25 cellular contexts compared by ENCODE assay signal in genomic region chr2:199868431-199869226, GRCh38. TPM values are rescaled to one million over a fixed set of nuclear protein-coding genes. Genes with fewer than 3 reads are reported as not detected.
"Had no signal": no experiment of that assay in that cellular context is flagged by ENCODE, and none has a peak within 500 bp of the region (broad histone marks: within the 10 kb centered on the region; RNA-seq: fewer than 3 reads in every experiment).

No MANE protein-coding gene starts in this region.

- H3K36me3 Mint-ChIP-seq: activated CD8-positive, alpha-beta memory T cell treated with anti-CD3 and anti-CD28 coated beads, Interleukin-2, amount 10 ng/mL, durations not matched to agents 7 days and 5 days; activated naive CD4-positive, alpha-beta T cell treated with anti-CD3 and anti-CD28 coated beads, Interleukin-2, amount 50 U/mL, for 72 hours; naive thymus-derived CD4-positive, alpha-beta T cell had no signal

- H3K9me3 Mint-ChIP-seq: activated naive CD4-positive, alpha-beta T cell treated with anti-CD3 and anti-CD28 coated beads, Interleukin-2, amount 50 U/mL, for 72 hours; activated T-cell treated with anti-CD3 and anti-CD28 coated beads, Interleukin-2, amount 50 U/mL, for 72 hours; central memory CD8-positive, alpha-beta T cell; T-helper 2 cell treated with Interferon-gamma antibody and Interleukin-4, amounts not matched to agents 5 μg/mL and 100 μg/mL, for 36 hours had no signal

- H3K27ac ChIP-seq: esophagus muscularis mucosa, foreskin keratinocyte, pancreas, prostate gland, sigmoid colon, testis, transverse colon had no signal

- H3K4me1 Mint-ChIP-seq: activated CD4-positive, alpha-beta T cell treated with anti-CD3 and anti-CD28 coated beads for 36 hours; activated CD8-positive, alpha-beta memory T cell treated with anti-CD3 and anti-CD28 coated beads, Interleukin-2, amount 10 ng/mL, durations not matched to agents 7 days and 5 days; central memory CD8-positive, alpha-beta T cell; naive thymus-derived CD4-positive, alpha-beta T cell had no signal

- H3K36me3 ChIP-seq: esophagus muscularis mucosa, pancreas, prostate gland, sigmoid colon, transverse colon had no signal

- H3K9me3 ChIP-seq: pancreas, prostate gland, sigmoid colon, testis had no signal

- H3K4me3 ChIP-seq: esophagus muscularis mucosa, pancreas, prostate gland, sigmoid colon, testis, transverse colon had no signal

- H3K27me3 ChIP-seq: esophagus muscularis mucosa, pancreas, sigmoid colon, testis, transverse colon had no signal

- ATAC-seq: activated CD4-positive, alpha-beta T cell treated with anti-CD3 and anti-CD28 coated beads for 36 hours; activated CD8-positive, alpha-beta memory T cell treated with anti-CD3 and anti-CD28 coated beads, Interleukin-2, amount 10 ng/mL, durations not matched to agents 7 days and 5 days; activated CD8-positive, alpha-beta T cell treated with anti-CD3 and anti-CD28 coated beads, Interleukin-2, amount 10 ng/mL, durations not matched to agents 7 days and 5 days; activated naive CD4-positive, alpha-beta T cell treated with anti-CD3 and anti-CD28 coated beads, Interleukin-2, amount 50 U/mL, for 72 hours; activated T-cell treated with anti-CD3 and anti-CD28 coated beads, Interleukin-2, amount 50 U/mL, for 72 hours; foreskin keratinocyte; left cardiac atrium; left ventricle myocardium superior; naive thymus-derived CD4-positive, alpha-beta T cell; pancreas had no signal

- DNase-seq: activated CD4-positive, alpha-beta T cell treated with anti-CD3 and anti-CD28 coated beads for 36 hours; activated CD4-positive, CD25-positive, alpha-beta regulatory T cell; activated CD8-positive, alpha-beta memory T cell treated with anti-CD3 and anti-CD28 coated beads, Interleukin-2, amount 10 ng/mL, durations not matched to agents 7 days and 5 days; activated CD8-positive, alpha-beta T cell treated with anti-CD3 and anti-CD28 coated beads, Interleukin-2, amount 10 ng/mL, durations not matched to agents 7 days and 5 days; activated naive CD4-positive, alpha-beta T cell; activated T-cell treated with anti-CD3 and anti-CD28 coated beads for 4 hours; activated T-cell treated with anti-CD3 and anti-CD28 coated beads, Interleukin-2, amount 50 U/mL, for 72 hours; foreskin keratinocyte; left cardiac atrium; left ventricle myocardium superior; naive thymus-derived CD4-positive, alpha-beta T cell; nucleus accumbens; pancreas; sigmoid colon; stimulated activated CD4-positive, alpha-beta T cell treated with anti-CD3 and anti-CD28 coated beads, Interleukin-2, amount 100 ng/mL, for 48 hours; stimulated activated naive CD4-positive, alpha-beta T cell treated with Interleukin-2 at 50 U/mL for 16 hours; testis; transverse colon had no signal

- H3K4me3 Mint-ChIP-seq: activated CD4-positive, alpha-beta T cell treated with anti-CD3 and anti-CD28 coated beads for 36 hours; activated CD8-positive, alpha-beta memory T cell treated with anti-CD3 and anti-CD28 coated beads, Interleukin-2, amount 10 ng/mL, durations not matched to agents 7 days and 5 days; activated CD8-positive, alpha-beta T cell treated with anti-CD3 and anti-CD28 coated beads, Interleukin-2, amount 10 ng/mL, durations not matched to agents 7 days and 5 days; activated T-cell treated with anti-CD3 and anti-CD28 coated beads, Interleukin-2, amount 50 U/mL, for 72 hours; central memory CD8-positive, alpha-beta T cell; dendritic cell treated with granulocyte-macrophage colony-stimulating factor and Interleukin-4, amounts not matched to agents 40 ng/mL and 50 ng/mL, for 4 days; naive thymus-derived CD4-positive, alpha-beta T cell; T-helper 2 cell treated with Interferon-gamma antibody and Interleukin-4, amounts not matched to agents 5 μg/mL and 100 μg/mL, for 36 hours had no signal

- H3K27ac Mint-ChIP-seq: activated CD4-positive, alpha-beta T cell treated with anti-CD3 and anti-CD28 coated beads for 36 hours; activated CD8-positive, alpha-beta memory T cell treated with anti-CD3 and anti-CD28 coated beads, Interleukin-2, amount 10 ng/mL, durations not matched to agents 7 days and 5 days; activated CD8-positive, alpha-beta T cell treated with anti-CD3 and anti-CD28 coated beads, Interleukin-2, amount 10 ng/mL, durations not matched to agents 7 days and 5 days; activated naive CD4-positive, alpha-beta T cell treated with anti-CD3 and anti-CD28 coated beads, Interleukin-2, amount 50 U/mL, for 72 hours; activated T-cell treated with anti-CD3 and anti-CD28 coated beads, Interleukin-2, amount 50 U/mL, for 72 hours; dendritic cell treated with granulocyte-macrophage colony-stimulating factor and Interleukin-4, amounts not matched to agents 40 ng/mL and 50 ng/mL, for 4 days; naive thymus-derived CD4-positive, alpha-beta T cell; T-helper 2 cell treated with Interferon-gamma antibody and Interleukin-4, amounts not matched to agents 5 μg/mL and 100 μg/mL, for 36 hours had no signal

- H3K4me1 ChIP-seq: esophagus muscularis mucosa, foreskin keratinocyte, pancreas, prostate gland, sigmoid colon, testis, transverse colon had no signal

- H3K27me3 Mint-ChIP-seq: dendritic cell treated with granulocyte-macrophage colony-stimulating factor and Interleukin-4, amounts not matched to agents 40 ng/mL and 50 ng/mL, for 4 days had no signal

RNA-seq across cellular contexts. Expression of gene FTCDNL1, which starts 17.6 kb away (rescaled TPM):
- polyA plus RNA-seq: neural cell had no signal
